8 cellular contexts compared by ENCODE assay signal in genomic region chr11:100687032-100687629, GRCh38. TPM values are rescaled to one million over a fixed set of nuclear protein-coding genes. Genes with fewer than 3 reads are reported as not detected.
DNase-seq lines count a peak whose midpoint lies in the region; ATAC-seq and TF ChIP-seq lines count a peak whose summit lies in the region.

A gene with protein sequence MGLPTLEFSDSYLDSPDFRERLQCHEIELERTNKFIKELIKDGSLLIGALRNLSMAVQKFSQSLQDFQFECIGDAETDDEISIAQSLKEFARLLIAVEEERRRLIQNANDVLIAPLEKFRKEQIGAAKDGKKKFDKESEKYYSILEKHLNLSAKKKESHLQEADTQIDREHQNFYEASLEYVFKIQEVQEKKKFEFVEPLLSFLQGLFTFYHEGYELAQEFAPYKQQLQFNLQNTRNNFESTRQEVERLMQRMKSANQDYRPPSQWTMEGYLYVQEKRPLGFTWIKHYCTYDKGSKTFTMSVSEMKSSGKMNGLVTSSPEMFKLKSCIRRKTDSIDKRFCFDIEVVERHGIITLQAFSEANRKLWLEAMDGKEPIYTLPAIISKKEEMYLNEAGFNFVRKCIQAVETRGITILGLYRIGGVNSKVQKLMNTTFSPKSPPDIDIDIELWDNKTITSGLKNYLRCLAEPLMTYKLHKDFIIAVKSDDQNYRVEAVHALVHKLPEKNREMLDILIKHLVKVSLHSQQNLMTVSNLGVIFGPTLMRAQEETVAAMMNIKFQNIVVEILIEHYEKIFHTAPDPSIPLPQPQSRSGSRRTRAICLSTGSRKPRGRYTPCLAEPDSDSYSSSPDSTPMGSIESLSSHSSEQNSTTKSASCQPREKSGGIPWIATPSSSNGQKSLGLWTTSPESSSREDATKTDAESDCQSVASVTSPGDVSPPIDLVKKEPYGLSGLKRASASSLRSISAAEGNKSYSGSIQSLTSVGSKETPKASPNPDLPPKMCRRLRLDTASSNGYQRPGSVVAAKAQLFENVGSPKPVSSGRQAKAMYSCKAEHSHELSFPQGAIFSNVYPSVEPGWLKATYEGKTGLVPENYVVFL (plus strand): TSS chr11:100687288. CDS start chr11:100687679, 391 bp downstream.

- TF ChIP-seq POLR2A in HCT116 (IDR thresholded peaks at IDR 0.05; ENCODE audit: borderline replicate concordance, extremely low read depth, insufficient read depth, insufficient read length) (peak; percentile 27), gastroesophageal sphincter (IDR thresholded peaks at IDR 0.05) (no peak)

- H3K9me3 ChIP-seq in HCT116 (ENCODE audit: control insufficient read depth in 1 of 2, insufficient read depth in 1 of 2, low read depth in 1 of 2, low read length in 2 of 2) = no peaks in the 10 kb centered on the region
- no peaks in the 10 kb centered on the region for H3K9me3 ChIP-seq in MM.1S (replicated peaks; ENCODE audit: insufficient read depth, low read length)
- H3K9me3 ChIP-seq in gastroesophageal sphincter = no peaks in the 10 kb centered on the region
- no peaks in the 10 kb centered on the region for H3K9me3 ChIP-seq in neural progenitor cell (ENCODE audit: low read depth)

- no peak for TF ChIP-seq EP300 in gastroesophageal sphincter (IDR thresholded peaks at IDR 0.05)

- no peaks in the 10 kb centered on the region for H3K9me3 Mint-ChIP-seq in activated naive CD4-positive, alpha-beta T cell treated with anti-CD3 and anti-CD28 coated beads for 36 hours
- H3K9me3 Mint-ChIP-seq in activated T-cell treated with anti-CD3 and anti-CD28 coated beads, Interleukin-2, amount 50 U/mL, for 4 hours = no peaks in the 10 kb centered on the region
- no peaks in the 10 kb centered on the region for H3K9me3 Mint-ChIP-seq in neural progenitor cell

- DNase-seq in activated naive CD4-positive, alpha-beta T cell treated with anti-CD3 and anti-CD28 coated beads for 36 hours = peak; percentile 14
- no peak for DNase-seq in activated naive CD4-positive, alpha-beta T cell treated with anti-CD3 and anti-CD28 coated beads, Interleukin-2, amount 50 U/mL, for 16 hours
- DNase-seq in HCT116 (ENCODE audit: low read depth, low spot score) (no peak), MM.1S (peak; percentile 77), neural progenitor cell (ENCODE audit: low spot score) (peak; percentile 85), NCI-H526 treated with DMSO at 0.1 percent for 48 hours (lab: John Stamatoyannopoulos, UW) (no peak)
- DNase-seq in activated T-cell treated with anti-CD3 and anti-CD28 coated beads, Interleukin-2, amount 50 U/mL, for 4 hours = no peak

- RAD21 ChIA-PET in HCT116 (lab: Charles Lee; ENCODE audit: low non-redundant PET in 1 of 2, low total read pairs in 2 of 2, uncharacterized antibody in 2 of 2, unreplicated experiment in 2 of 2) = interaction anchor here in 1 of 2 experiments (0.6 to 1.0 kb wide), 2 partner anchors 141 to 1424 kb away, joined by 3 read pairs; no protein-coding TSS in a partner anchor

- peak; percentile 73 for ATAC-seq in HCT116
- peak; percentile 43 to 50 for ATAC-seq in activated T-cell treated with anti-CD3 and anti-CD28 coated beads, Interleukin-2, amount 50 U/mL, for 4 hours
- ATAC-seq in gastroesophageal sphincter = peak; percentile 73

- no peaks in the 10 kb centered on the region for H3K36me3 Mint-ChIP-seq in activated naive CD4-positive, alpha-beta T cell treated with anti-CD3 and anti-CD28 coated beads for 36 hours (ENCODE audit: low read depth)
- no peaks in the 10 kb centered on the region for H3K36me3 Mint-ChIP-seq in activated T-cell treated with anti-CD3 and anti-CD28 coated beads, Interleukin-2, amount 50 U/mL, for 4 hours (ENCODE audit: insufficient read depth)
- peaks cover 3% of the 10 kb centered on the region for H3K36me3 Mint-ChIP-seq in neural progenitor cell

- H3K4me3 ChIP-seq in HCT116 (replicated peaks in 1 of 2; ENCODE audit: low read depth in 1 of 2, low read length in 2 of 2) = peak within 1 kb of the TSS; percentile 74 to 78
- H3K4me3 ChIP-seq in MM.1S (ENCODE audit: low read length) = peak within 1 kb of the TSS; percentile 88
- peak within 1 kb of the TSS; percentile 55 to 80 for H3K4me3 ChIP-seq in gastroesophageal sphincter
- peak within 1 kb of the TSS; percentile 95 for H3K4me3 ChIP-seq in neural progenitor cell

- H2AFZ ChIP-seq in HCT116 (ENCODE audit: low read depth, low read length, poor library complexity, severe bottlenecking) (peak within 1 kb of the TSS; percentile 60), MM.1S (ENCODE audit: low read length) (peak within 1 kb of the TSS; percentile 90), neural progenitor cell (replicated peaks) (peak within 1 kb of the TSS; percentile 99)

- H3K36me3 ChIP-seq in HCT116 (ENCODE audit: control insufficient read depth in 1 of 2, insufficient read depth in 2 of 2, low read length in 2 of 2) (no peaks in the 10 kb centered on the region), MM.1S (replicated peaks; ENCODE audit: insufficient read depth, low read length) (no peaks in the 10 kb centered on the region), gastroesophageal sphincter (no peaks in the 10 kb centered on the region), neural progenitor cell (no peaks in the 10 kb centered on the region)

- TF ChIP-seq CTCF in HCT116 (IDR thresholded peaks at IDR 0.05 in 2 of 3, conservative IDR thresholded peaks at IDR 0.05 in 1 of 3; ENCODE audit: borderline replicate concordance in 1 of 3, insufficient read depth in 1 of 3, low read depth in 2 of 3, low read length in 2 of 3) (no peak), MM.1S (IDR thresholded peaks at IDR 0.05; ENCODE audit: low read length) (no peak), gastroesophageal sphincter (IDR thresholded peaks at IDR 0.05) (peak in 1 of 4 experiments; percentile 6), neural progenitor cell (IDR thresholded peaks at IDR 0.05) (no peak)

- POLR2A ChIA-PET in HCT116 (lab: Charles Lee) = interaction anchor here (1.0 kb wide), 1 partner anchor 89 kb away, joined by 3 read pairs; no protein-coding TSS in a partner anchor

- peak within 1 kb of the TSS; percentile 47 for H3K27ac Mint-ChIP-seq in activated naive CD4-positive, alpha-beta T cell treated with anti-CD3 and anti-CD28 coated beads for 36 hours
- H3K27ac Mint-ChIP-seq in neural progenitor cell = peak within 1 kb of the TSS; percentile 92

- CTCF ChIA-PET in activated naive CD4-positive, alpha-beta T cell treated with anti-CD3 and anti-CD28 coated beads for 36 hours (lab: Charles Lee) = interaction anchor here (0.8 kb wide), 1 partner anchor 11 kb away, joined by 4 read pairs; no protein-coding TSS in a partner anchor
- CTCF ChIA-PET in HCT116 (lab: Charles Lee) = interaction anchor here (0.6 to 1.2 kb wide), 8 partner anchors 8 to 168 kb away, joined by 3 to 5 read pairs (median 3); no protein-coding TSS in a partner anchor

- WGBS in gastroesophageal sphincter (ENCODE audit: low coverage in 1 of 2), 2 donors = no CpG with 5 or more reads among the region's 81 CpGs

- peaks cover 10 to 59% of the 10 kb centered on the region in 2 experiments; a peak in 3 of 4 replicates for H3K4me1 ChIP-seq in HCT116 (ENCODE audit: control insufficient read depth in 1 of 2, insufficient read depth in 2 of 2, low read length in 2 of 2)
- peaks cover 37% of the 10 kb centered on the region for H3K4me1 ChIP-seq in MM.1S (ENCODE audit: low read length)
- H3K4me1 ChIP-seq in gastroesophageal sphincter = peaks cover 0 to 50% (median 3%) of the 10 kb centered on the region in 3 donors
- peaks cover 24% of the 10 kb centered on the region for H3K4me1 ChIP-seq in neural progenitor cell

- H3K9me2 ChIP-seq in HCT116 (ENCODE audit: insufficient read depth) (no peaks in the 10 kb centered on the region), MM.1S (replicated peaks; ENCODE audit: insufficient read depth, low read length) (no peaks in the 10 kb centered on the region)

- H3K27me3 ChIP-seq in HCT116 (ENCODE audit: insufficient read depth, low read length) = no peaks in the 10 kb centered on the region
- H3K27me3 ChIP-seq in MM.1S (replicated peaks; ENCODE audit: insufficient read depth, low read length) = no peaks in the 10 kb centered on the region
- no peaks in the 10 kb centered on the region for H3K27me3 ChIP-seq in gastroesophageal sphincter
- no peaks in the 10 kb centered on the region for H3K27me3 ChIP-seq in neural progenitor cell

- peak within 1 kb of the TSS; percentile 80 for H3K9ac ChIP-seq in HCT116 (ENCODE audit: low read length)
- peak within 1 kb of the TSS; percentile 68 for H3K9ac ChIP-seq in MM.1S (ENCODE audit: low read length)
- H3K9ac ChIP-seq in neural progenitor cell = no peak within 1 kb of the TSS

- H3K4me2 ChIP-seq in HCT116 (ENCODE audit: low read length) (peak within 1 kb of the TSS; percentile 69), MM.1S (ENCODE audit: low read depth, low read length) (peak within 1 kb of the TSS; percentile 81), neural progenitor cell (peak within 1 kb of the TSS; percentile 83)

- H4K20me1 ChIP-seq in HCT116 (ENCODE audit: insufficient read depth) (no peaks in the 10 kb centered on the region), MM.1S (ENCODE audit: insufficient read depth, low read length) (no peaks in the 10 kb centered on the region), neural progenitor cell (ENCODE audit: low read depth) (no peaks in the 10 kb centered on the region)

- H3K4me1 Mint-ChIP-seq in activated naive CD4-positive, alpha-beta T cell treated with anti-CD3 and anti-CD28 coated beads for 36 hours (ENCODE audit: low read depth) = peaks cover 12% of the 10 kb centered on the region
- H3K4me1 Mint-ChIP-seq in activated T-cell treated with anti-CD3 and anti-CD28 coated beads, Interleukin-2, amount 50 U/mL, for 4 hours (ENCODE audit: low read depth) = peaks cover 10% of the 10 kb centered on the region
- H3K4me1 Mint-ChIP-seq in neural progenitor cell = peaks cover 24% of the 10 kb centered on the region

- no peak for TF ChIP-seq RAD21 in HCT116 (IDR thresholded peaks at IDR 0.05; ENCODE audit: low read depth)

- BruUV-seq in HCT116 (replicated peaks; lab: Mats Ljungman, UMichigan) = no TSS peak

- H3K4me3 Mint-ChIP-seq in activated naive CD4-positive, alpha-beta T cell treated with anti-CD3 and anti-CD28 coated beads for 36 hours = peak within 1 kb of the TSS; percentile 68
- peak within 1 kb of the TSS; percentile 74 for H3K4me3 Mint-ChIP-seq in activated T-cell treated with anti-CD3 and anti-CD28 coated beads, Interleukin-2, amount 50 U/mL, for 4 hours
- peak within 1 kb of the TSS; percentile 99 for H3K4me3 Mint-ChIP-seq in neural progenitor cell

- H3K27ac ChIP-seq in HCT116 (ENCODE audit: low read depth, low read length) (peak within 1 kb of the TSS; percentile 77), MM.1S (ENCODE audit: low read length) (peak within 1 kb of the TSS; percentile 45; the same call in 1 of the 2 replicates), gastroesophageal sphincter (peak within 1 kb of the TSS in 3 of 4 donors; percentile 75 to 90 (median 84)), neural progenitor cell (peak within 1 kb of the TSS; percentile 15)

- H3K79me2 ChIP-seq in HCT116 (ENCODE audit: insufficient read depth, low read length) (peaks cover 41% of the 10 kb centered on the region), MM.1S (ENCODE audit: low read length) (peaks cover 15% of the 10 kb centered on the region), neural progenitor cell (ENCODE audit: low read depth) (peaks cover 41% of the 10 kb centered on the region)

- intact Hi-C loops in activated naive CD4-positive, alpha-beta T cell treated with anti-CD3 and anti-CD28 coated beads for 36 hours (cut with micrococcal nuclease) = no loop called here
- intact Hi-C loops in HCT116 (cut with micrococcal nuclease) = loop anchor here (5.0 kb wide), 1 partner anchor 55 kb away; no protein-coding TSS in a partner anchor

- peaks cover 37% of the 10 kb centered on the region for H3K27me3 Mint-ChIP-seq in activated naive CD4-positive, alpha-beta T cell treated with anti-CD3 and anti-CD28 coated beads for 36 hours (ENCODE audit: low read depth)
- H3K27me3 Mint-ChIP-seq in activated T-cell treated with anti-CD3 and anti-CD28 coated beads, Interleukin-2, amount 50 U/mL, for 4 hours (ENCODE audit: low read depth) = peaks cover 20% of the 10 kb centered on the region
- H3K27me3 Mint-ChIP-seq in neural progenitor cell (ENCODE audit: insufficient read depth, low read depth) = peaks cover 4% of the 10 kb centered on the region

- H3F3A ChIP-seq in MM.1S (ENCODE audit: insufficient read depth, low read length) (peaks cover 11% of the 10 kb centered on the region), neural progenitor cell (ENCODE audit: low read depth) (peaks cover 4% of the 10 kb centered on the region)

RNA-seq across cellular contexts. Expression of the gene that starts here (rescaled TPM):
- not detected for total RNA-seq in activated naive CD4-positive, alpha-beta T cell treated with anti-CD3 and anti-CD28 coated beads for 36 hours
- total RNA-seq in HCT116 (2021; ENCODE audit: unreplicated experiment) = 12.3 TPM
- 3.8 and 5.3 TPM in 2 replicates for polyA plus RNA-seq in HCT116 (2012)
- total RNA-seq in activated T-cell treated with anti-CD3 and anti-CD28 coated beads, Interleukin-2, amount 50 U/mL, for 4 hours = under 1 TPM; 0.11 to 0.35 (median 0.28) TPM
- 10 to 100 TPM in 2 of 4 donors, 1 to 10 TPM in 2; 6.3 to 29.1 (median 9.9) TPM for total RNA-seq in gastroesophageal sphincter
- 14.1 and 31.0 TPM in 2 replicates for total RNA-seq in neural progenitor cell (ENCODE audit: low replicate concordance)

Comparison
In these comparisons a context has a peak if more than half of its experiments do, and no peak if none do; other contexts are left out.
1. Peak in DNase-seq in activated naive CD4-positive, alpha-beta T cell treated with anti-CD3 and anti-CD28 coated beads for 36 hours; RNA of the gene not detected or under 1 TPM.
2. Peak in ATAC-seq in activated T-cell treated with anti-CD3 and anti-CD28 coated beads, Interleukin-2, amount 50 U/mL, for 4 hours; RNA of the gene not detected or under 1 TPM.
3. DNase-seq: peak in MM.1S (single experiment) and neural progenitor cell (single experiment); none in activated naive CD4-positive, alpha-beta T cell treated with anti-CD3 and anti-CD28 coated beads, Interleukin-2, amount 50 U/mL, for 16 hours (single experiment), HCT116 (single experiment), activated T-cell treated with anti-CD3 and anti-CD28 coated beads, Interleukin-2, amount 50 U/mL, for 4 hours (single experiment) and NCI-H526 treated with DMSO at 0.1 percent for 48 hours (single experiment).
4. H3K27ac ChIP-seq: peak in every context shown above with its lines; median percentile 84 in gastroesophageal sphincter; 77 in HCT116; 45 in MM.1S; 15 in neural progenitor cell.
5. Peak in every context shown above with its lines, with median percentiles within 50 percentile points of each other: H3K4me3 Mint-ChIP-seq, ATAC-seq, H2AFZ ChIP-seq, H3K4me2 ChIP-seq and H3K4me3 ChIP-seq.